ENCODE assay signal across 26 cellular contexts in the genomic region with DNA sequence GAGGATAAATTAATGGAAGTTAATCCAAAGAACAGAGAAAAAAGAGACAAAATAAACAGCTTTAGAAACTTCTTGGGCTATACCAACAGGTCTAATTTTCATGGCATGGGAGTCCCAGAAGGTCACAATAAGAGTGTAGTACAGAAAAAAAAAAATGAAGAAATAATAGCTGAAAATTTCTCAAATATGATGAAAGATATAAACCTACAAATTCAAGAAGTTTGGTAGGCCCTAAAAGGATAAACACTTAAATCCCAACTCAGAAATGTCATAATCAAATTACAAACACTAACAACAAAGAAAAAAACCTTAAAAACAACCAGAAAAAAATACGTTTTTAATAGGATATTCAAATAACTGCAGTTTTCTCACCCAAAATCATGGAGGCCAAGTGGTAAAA.
A peak's percentile ranks its signal among the peaks of the same experiment; 100 is the strongest.
DNase-seq lines count a peak whose midpoint lies in the region; TF ChIP-seq lines count a peak whose summit lies in the region.
"Had no signal": no experiment of that assay in that cellular context is flagged by ENCODE, and none has a peak within 500 bp of the region (broad histone marks: within the 10 kb centered on the region; RNA-seq: fewer than 3 reads in every experiment).

No MANE protein-coding gene starts in this region.

- no peaks in the 10 kb centered on the region for H3K9me3 ChIP-seq in HEK293 (ENCODE audit: control insufficient read depth, insufficient read depth, low read depth, low read length)
- H3K9me3 ChIP-seq: BE2C had no signal

- H3K36me3 ChIP-seq in HEK293 (ENCODE audit: control insufficient read depth in 2 of 2, insufficient read depth in 1 of 2, low read length in 2 of 2): no peaks in the 10 kb centered on the region
- H3K36me3 ChIP-seq: BE2C, BLaER1 had no signal

- H3K27ac ChIP-seq in HEK293 (ENCODE audit: extremely low read depth, low read depth, low read length): no peak overlapping the region
- H3K27ac ChIP-seq: 22Rv1; A549; BLaER1; BLaER1 treated with 17β-estradiol and CSF1 and Interleukin-3, amounts not matched to agents 10 nM and 100 nM; C4-2B had no signal

- DNase-seq in A172 (ENCODE audit: low spot score): no peak
- DNase-seq: 8988T; ACHN; AML-193; BE2C; C1 segment of cervical spinal cord; Caco-2; Calu3; CD4-positive, alpha-beta memory T cell; CD4-positive, alpha-beta T cell; CD4-positive, CD25-positive, alpha-beta regulatory T cell; CD8-positive, alpha-beta memory T cell; CD8-positive, alpha-beta T cell; COR-L47; DMS 273 treated with DMSO at 0.1 percent for 48 hours; DMS153; DMS53; DMS79; DMS79 treated with DMSO at 0.1 percent for 48 hours; EL had no signal

- H3K4me3 ChIP-seq in HEK293 (ENCODE audit: low read depth, low read length): no peak overlapping the region
- H3K4me3 ChIP-seq: A549, BLaER1 had no signal

- POLR2A ChIA-PET in HEK293 (lab: Yijun Ruan, JAX): no interaction called here

- H3K4me1 ChIP-seq in HEK293 (ENCODE audit: control insufficient read depth, insufficient read depth, low read length): no peaks in the 10 kb centered on the region
- H3K4me1 ChIP-seq: A549; BE2C; BLaER1; BLaER1 treated with 17β-estradiol and CSF1 and Interleukin-3, amounts not matched to agents 10 nM and 100 nM; Caco-2 had no signal

- CTCF ChIA-PET in HEK293 (lab: Yijun Ruan, JAX): no interaction called here

- no peak for TF ChIP-seq CTCF in HEK293 (tag by site-specific recombination; IDR thresholded peaks at IDR 0.05)

TF ChIP-seq in HEK293, 187 proteins besides CTCF, POLR2A, EP300 and RAD21:
- TF ChIP-seq, protein P1, sequence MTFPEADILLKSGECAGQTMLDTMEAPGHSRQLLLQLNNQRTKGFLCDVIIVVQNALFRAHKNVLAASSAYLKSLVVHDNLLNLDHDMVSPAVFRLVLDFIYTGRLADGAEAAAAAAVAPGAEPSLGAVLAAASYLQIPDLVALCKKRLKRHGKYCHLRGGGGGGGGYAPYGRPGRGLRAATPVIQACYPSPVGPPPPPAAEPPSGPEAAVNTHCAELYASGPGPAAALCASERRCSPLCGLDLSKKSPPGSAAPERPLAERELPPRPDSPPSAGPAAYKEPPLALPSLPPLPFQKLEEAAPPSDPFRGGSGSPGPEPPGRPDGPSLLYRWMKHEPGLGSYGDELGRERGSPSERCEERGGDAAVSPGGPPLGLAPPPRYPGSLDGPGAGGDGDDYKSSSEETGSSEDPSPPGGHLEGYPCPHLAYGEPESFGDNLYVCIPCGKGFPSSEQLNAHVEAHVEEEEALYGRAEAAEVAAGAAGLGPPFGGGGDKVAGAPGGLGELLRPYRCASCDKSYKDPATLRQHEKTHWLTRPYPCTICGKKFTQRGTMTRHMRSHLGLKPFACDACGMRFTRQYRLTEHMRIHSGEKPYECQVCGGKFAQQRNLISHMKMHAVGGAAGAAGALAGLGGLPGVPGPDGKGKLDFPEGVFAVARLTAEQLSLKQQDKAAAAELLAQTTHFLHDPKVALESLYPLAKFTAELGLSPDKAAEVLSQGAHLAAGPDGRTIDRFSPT (tag by site-specific recombination; IDR thresholded peaks at IDR 0.05): no peak
- TF ChIP-seq ZNF558 (tag by site-specific recombination; IDR thresholded peaks at IDR 0.05): peak; percentile 97
- TF ChIP-seq ZNF10 (tag by site-specific recombination; IDR thresholded peaks at IDR 0.05): no peak
- TF ChIP-seq ZNF549 (tag by site-specific recombination; IDR thresholded peaks at IDR 0.05): no peak
- TF ChIP-seq ZNF132 (tag by site-specific recombination; IDR thresholded peaks at IDR 0.05; ENCODE audit: borderline replicate concordance): no peak
- TF ChIP-seq, protein P2, sequence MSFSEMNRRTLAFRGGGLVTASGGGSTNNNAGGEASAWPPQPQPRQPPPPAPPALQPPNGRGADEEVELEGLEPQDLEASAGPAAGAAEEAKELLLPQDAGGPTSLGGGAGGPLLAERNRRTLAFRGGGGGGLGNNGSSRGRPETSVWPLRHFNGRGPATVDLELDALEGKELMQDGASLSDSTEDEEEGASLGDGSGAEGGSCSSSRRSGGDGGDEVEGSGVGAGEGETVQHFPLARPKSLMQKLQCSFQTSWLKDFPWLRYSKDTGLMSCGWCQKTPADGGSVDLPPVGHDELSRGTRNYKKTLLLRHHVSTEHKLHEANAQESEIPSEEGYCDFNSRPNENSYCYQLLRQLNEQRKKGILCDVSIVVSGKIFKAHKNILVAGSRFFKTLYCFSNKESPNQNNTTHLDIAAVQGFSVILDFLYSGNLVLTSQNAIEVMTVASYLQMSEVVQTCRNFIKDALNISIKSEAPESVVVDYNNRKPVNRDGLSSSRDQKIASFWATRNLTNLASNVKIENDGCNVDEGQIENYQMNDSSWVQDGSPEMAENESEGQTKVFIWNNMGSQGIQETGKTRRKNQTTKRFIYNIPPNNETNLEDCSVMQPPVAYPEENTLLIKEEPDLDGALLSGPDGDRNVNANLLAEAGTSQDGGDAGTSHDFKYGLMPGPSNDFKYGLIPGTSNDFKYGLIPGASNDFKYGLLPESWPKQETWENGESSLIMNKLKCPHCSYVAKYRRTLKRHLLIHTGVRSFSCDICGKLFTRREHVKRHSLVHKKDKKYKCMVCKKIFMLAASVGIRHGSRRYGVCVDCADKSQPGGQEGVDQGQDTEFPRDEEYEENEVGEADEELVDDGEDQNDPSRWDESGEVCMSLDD (tag by site-specific recombination; IDR thresholded peaks at IDR 0.05): no peak
- no peak for TF ChIP-seq ZNF155 (tag by site-specific recombination; IDR thresholded peaks at IDR 0.05)
TF ChIP-seq in HEK293: peak in this region for 1.
